Comparison of ENCODE assay signal across 24 cellular contexts in genomic region chrX:137423241-137423640, GRCh38.
"Had no signal": no experiment of that assay in that cellular context is flagged by ENCODE, and none has a peak within 500 bp of the region (broad histone marks: within the 10 kb centered on the region; RNA-seq: fewer than 3 reads in every experiment).

No MANE protein-coding gene starts in this region.

- H3K9me2 ChIP-seq: SK-N-SH had no signal

- H3K27ac ChIP-seq: HL-60, KMS-11, RWPE1 had no signal

- ATAC-seq: K562, Panc1, PC-3 had no signal

- H3K9ac ChIP-seq: KMS-11, SK-N-SH had no signal

- DNase-seq: Kasumi-1, MV-4-11, NCI-H1048, NCI-H1105, NCI-H1436 treated with DMSO at 0.1 percent for 48 hours, NCI-H1694, NCI-H187 treated with DMSO at 0.1 percent for 48 hours, NCI-H2029 treated with DMSO at 0.1 percent for 48 hours, NCI-H2171 treated with DMSO at 0.1 percent for 48 hours, NCI-H345, NCI-H446 treated with DMSO at 0.1 percent for 48 hours, NCI-H510A treated with DMSO at 0.1 percent for 48 hours, NCI-H526, NCI-H774, PC-3, SHP77, SK-N-SH, SW 1271 had no signal

- H3K4me3 Mint-ChIP-seq: IgD-negative memory B cell had no signal

- H3K27ac Mint-ChIP-seq: IgD-negative memory B cell had no signal

- H3K4me2 ChIP-seq: KMS-11, SK-N-SH had no signal

- H3K36me3 Mint-ChIP-seq: IgD-negative memory B cell had no signal

- H3K4me3 ChIP-seq: K562 had no signal
